Comparison of ENCODE assay signal across 17 cellular contexts in genomic region chr16:88762258-88762870, GRCh38. TPM values are rescaled to one million over a fixed set of nuclear protein-coding genes. Genes with fewer than 3 reads are reported as not detected.
DNase-seq lines count a peak whose midpoint lies in the region; ATAC-seq, FAIRE-seq and TF ChIP-seq lines count a peak whose summit lies in the region.
"Had no signal": no experiment of that assay in that cellular context is flagged by ENCODE, and none has a peak within 500 bp of the region (broad histone marks: within the 10 kb centered on the region; RNA-seq: fewer than 3 reads in every experiment).

No MANE protein-coding gene starts in this region.

- H3K4me3 ChIP-seq in K562 (no peak overlapping the region), trophoblast cell (ENCODE audit: low read depth, low read length) (no peak overlapping the region)
- H3K4me3 ChIP-seq: left lung, right atrium auricular region had no signal

- H3K4me3 Mint-ChIP-seq in Calu3 (ENCODE audit: low read depth, unreplicated experiment), result peak overlapping the region; percentile 43
- H3K4me3 Mint-ChIP-seq: activated naive CD8-positive, alpha-beta T cell treated with anti-CD3 and anti-CD28 coated beads, Interleukin-2, amount 50 U/mL, for 24 hours; CD8-positive, alpha-beta memory T cell; stimulated activated memory B cell treated with anti-CD40 and anti-IgM and Interleukin-4, amounts not matched to agents 10 μg/mL and 1 μg/mL and 100 μg/mL, for 72 hours had no signal

- TF ChIP-seq CTCF in Calu3 (IDR thresholded peaks at IDR 0.05; ENCODE audit: unreplicated experiment) (no peak), K562 (IDR thresholded peaks at IDR 0.05 in 2 of 3, conservative IDR thresholded peaks at IDR 0.05 in 1 of 3; ENCODE audit: insufficient read depth in 2 of 3, low read depth in 1 of 3, low read length in 3 of 3) (no peak)

- H4K12ac ChIP-seq in trophoblast cell (ENCODE audit: low read depth, low read length), result no peak overlapping the region

- H2BK12ac ChIP-seq in trophoblast cell (ENCODE audit: low read length), result peak overlapping the region; percentile 2

- H3K79me1 ChIP-seq in trophoblast cell (ENCODE audit: low read length), result peaks cover 19% of the 10 kb centered on the region

- no peak overlapping the region for H3K27ac ChIP-seq in K562 (ENCODE audit: extremely low read depth, low read depth, low read length)
- no peak overlapping the region for H3K27ac ChIP-seq in trophoblast cell (ENCODE audit: low read depth, low read length)
- H3K27ac ChIP-seq: right atrium auricular region had no signal

- H3K4me2 ChIP-seq in K562 (ENCODE audit: insufficient read depth, low read length) (no peak overlapping the region), trophoblast cell (ENCODE audit: low read length) (no peak overlapping the region)
- H3K4me2 ChIP-seq: SK-N-SH had no signal

- H3K4me1 ChIP-seq in K562 (replicated peaks in 1 of 2; ENCODE audit: control insufficient read depth in 2 of 2, insufficient read depth in 2 of 2, low read length in 2 of 2) (peaks cover 26 to 96% of the 10 kb centered on the region in 2 experiments), trophoblast cell (ENCODE audit: control insufficient read depth in 1 of 2, insufficient read depth in 2 of 2, low read length in 2 of 2) (peaks cover 51 to 64% of the 10 kb centered on the region in 2 experiments)

- peak overlapping the region in 1 of 2 experiments; percentile 65; a peak in 2 of 4 replicates for H3K9ac ChIP-seq in K562 (ENCODE audit: insufficient read depth in 1 of 2, low read depth in 2 of 2, low read length in 2 of 2)
- no peak overlapping the region for H3K9ac ChIP-seq in trophoblast cell (ENCODE audit: low read length)
- H3K9ac ChIP-seq: SK-N-SH had no signal

- peaks cover 58% of the 10 kb centered on the region for H3K4me1 Mint-ChIP-seq in Calu3 (ENCODE audit: low read depth, unreplicated experiment)

- peaks cover 95% of the 10 kb centered on the region for H3K36me3 ChIP-seq in K562 (ENCODE audit: control insufficient read depth, insufficient read depth, low read length)
- peaks cover 7% of the 10 kb centered on the region in 2 experiments for H3K36me3 ChIP-seq in trophoblast cell (ENCODE audit: control insufficient read depth in 1 of 2, insufficient read depth in 2 of 2, low read length in 2 of 2)
- H3K36me3 ChIP-seq: right atrium auricular region had no signal

- 84% methylated on average over 12 of the region's 16 CpGs for WGBS in K562 (ENCODE audit: insufficient coverage, low coverage, missing lambda C conversion rate)
- WGBS in trophoblast cell (ENCODE audit: extremely low coverage, insufficient coverage, insufficient read length), result no CpG with 5 or more reads among the region's 16 CpGs

- no TSS peak for BruUV-seq in Calu3 (replicated peaks; lab: Mats Ljungman, UMichigan)
- BruUV-seq in K562 (replicated peaks; lab: Mats Ljungman, UMichigan), result no TSS peak

- H3K9me1 ChIP-seq in K562 (ENCODE audit: control insufficient read depth, insufficient read depth, low read length), result peaks cover 39% of the 10 kb centered on the region

- POLR2A ChIA-PET in K562 (lab: Yijun Ruan, JAX), result interaction anchor here (0.5 to 5.6 kb wide), 10 partner anchors 8 to 98 kb away, joined by 3 to 26 read pairs (median 4); no protein-coding TSS in a partner anchor

- no peak overlapping the region for H4K91ac ChIP-seq in trophoblast cell (ENCODE audit: low read depth, low read length)

- H2AFZ ChIP-seq in K562 (ENCODE audit: low read depth, low read length) (no peak overlapping the region), trophoblast cell (ENCODE audit: insufficient read depth, low read length, poor library complexity) (no peak overlapping the region)

- H2AK5ac ChIP-seq in trophoblast cell (ENCODE audit: low read length), result peak overlapping the region; percentile 64

- no peak overlapping the region for H2BK5ac ChIP-seq in trophoblast cell (ENCODE audit: low read depth, low read length, poor library complexity)

- H3K27me3 ChIP-seq in K562 (ENCODE audit: control insufficient read depth in 2 of 2, insufficient read depth in 2 of 2, low read length in 2 of 2) (no peaks in the 10 kb centered on the region), trophoblast cell (ENCODE audit: insufficient read depth, low read length) (no peaks in the 10 kb centered on the region)
- H3K27me3 ChIP-seq: left lung, right atrium auricular region had no signal

- H3K79me2 ChIP-seq in K562 (ENCODE audit: control insufficient read depth, insufficient read depth, low read length), result peaks cover 100% of the 10 kb centered on the region
- H3K79me2 ChIP-seq in trophoblast cell (ENCODE audit: control insufficient read depth, insufficient read depth, low read length, poor library complexity), result peaks cover 15% of the 10 kb centered on the region

- no peak for TF ChIP-seq POLR2A in K562 (conservative IDR thresholded peaks at IDR 0.05)

- H3K36me3 Mint-ChIP-seq in Calu3 (ENCODE audit: insufficient read depth, unreplicated experiment), result peaks cover 46% of the 10 kb centered on the region

- H4K20me1 ChIP-seq in K562 (replicated peaks; ENCODE audit: control insufficient read depth, insufficient read depth, low read length), result peaks cover 84% of the 10 kb centered on the region

- H3K9me3 ChIP-seq in K562 (replicated peaks; ENCODE audit: control insufficient read depth, insufficient read depth, low read depth, low read length) (no peaks in the 10 kb centered on the region), trophoblast cell (ENCODE audit: insufficient read depth, low read depth, low read length) (peaks cover 6% of the 10 kb centered on the region)
- H3K9me3 ChIP-seq: left lung, right atrium auricular region, SK-N-SH had no signal

- DNase-seq in Calu3 (no peak), K562 (ENCODE audit: extremely low read depth in 1 of 4, low spot score in 3 of 4) (no peak), trophoblast cell (no peak), activated gamma-delta T cell (lab: John Stamatoyannopoulos, UW) (no peak)
- DNase-seq: activated CD4-positive, CD25-positive, alpha-beta regulatory T cell treated with anti-CD3 and anti-CD28 coated beads, Interleukin-2, amount 50 U/mL, for 72 hours; activated naive CD8-positive, alpha-beta T cell treated with anti-CD3 and anti-CD28 coated beads, Interleukin-2, amount 50 U/mL, for 24 hours; CD8-positive, alpha-beta memory T cell; left lung; NCI-H146; NCI-H2227 treated with DMSO at 0.1 percent for 48 hours; nucleus accumbens; SK-N-SH; T1000 had no signal

- peak overlapping the region; percentile 68 for H3K18ac ChIP-seq in trophoblast cell (ENCODE audit: low read length)

- no peak overlapping the region for H3K27ac Mint-ChIP-seq in Calu3 (ENCODE audit: unreplicated experiment)
- H3K27ac Mint-ChIP-seq: activated naive CD8-positive, alpha-beta T cell treated with anti-CD3 and anti-CD28 coated beads, Interleukin-2, amount 50 U/mL, for 24 hours; stimulated activated memory B cell treated with anti-CD40 and anti-IgM and Interleukin-4, amounts not matched to agents 10 μg/mL and 1 μg/mL and 100 μg/mL, for 72 hours had no signal

- H2BK120ac ChIP-seq in trophoblast cell (ENCODE audit: insufficient read depth, low read length, poor library complexity), result no peak overlapping the region

- H3K14ac ChIP-seq in trophoblast cell (ENCODE audit: low read length), result peak overlapping the region; percentile 24

- in situ Hi-C loops in K562 (cut with MboI), result no loop called here

- H3K27me3 Mint-ChIP-seq in Calu3 (ENCODE audit: unreplicated experiment), result no peaks in the 10 kb centered on the region
- H3K27me3 Mint-ChIP-seq: activated naive CD8-positive, alpha-beta T cell treated with anti-CD3 and anti-CD28 coated beads, Interleukin-2, amount 50 U/mL, for 24 hours; CD8-positive, alpha-beta memory T cell; stimulated activated memory B cell treated with anti-CD40 and anti-IgM and Interleukin-4, amounts not matched to agents 10 μg/mL and 1 μg/mL and 100 μg/mL, for 72 hours had no signal

- no peak overlapping the region for H3K23ac ChIP-seq in trophoblast cell (ENCODE audit: low read length)

- no peaks in the 10 kb centered on the region for H3K9me3 Mint-ChIP-seq in Calu3 (ENCODE audit: low read depth, unreplicated experiment)
- H3K9me3 Mint-ChIP-seq: activated naive CD8-positive, alpha-beta T cell treated with anti-CD3 and anti-CD28 coated beads, Interleukin-2, amount 50 U/mL, for 24 hours; CD8-positive, alpha-beta memory T cell had no signal

- H4K8ac ChIP-seq in trophoblast cell (ENCODE audit: low read depth, low read length), result no peak overlapping the region

- peak overlapping the region; percentile 54 for H3K4ac ChIP-seq in trophoblast cell (ENCODE audit: low read depth, low read length)

- no peak for TF ChIP-seq EP300 in K562 (IDR thresholded peaks at IDR 0.05; ENCODE audit: low read length)

- intact Hi-C loops in Calu3 (cut with micrococcal nuclease; ENCODE audit: unreplicated experiment) (no loop called here), K562 (cut with micrococcal nuclease) (no loop called here)

- no peak for FAIRE-seq in K562 (lab: Jason Lieb, UNC)

- TF ChIP-seq RAD21 in K562 (CRISPR knock-in tag; conservative IDR thresholded peaks at IDR 0.05 in 1 of 2, IDR thresholded peaks at IDR 0.05 in 1 of 2), result no peak

- CTCF ChIA-PET in Calu3 (lab: Charles Lee), result interaction anchor here (0.6 to 4.8 kb wide), 7 partner anchors 10 to 454 kb away, joined by 3 to 26 read pairs (median 5); no protein-coding TSS in a partner anchor
- CTCF ChIA-PET in K562 (lab: Yijun Ruan, JAX; ENCODE audit: low intra/inter-chr PET ratio), result no interaction called here

- ATAC-seq in K562 (no peak), GM19023 (IDR thresholded peaks at IDR 0.05; ENCODE audit: unreplicated experiment) (no peak), HG03469 (IDR thresholded peaks at IDR 0.05; ENCODE audit: unreplicated experiment) (no peak)
- ATAC-seq: activated naive CD8-positive, alpha-beta T cell treated with anti-CD3 and anti-CD28 coated beads, Interleukin-2, amount 50 U/mL, for 24 hours; left lung; stimulated activated memory B cell treated with anti-CD40 and anti-IgM and Interleukin-4, amounts not matched to agents 10 μg/mL and 1 μg/mL and 100 μg/mL, for 72 hours had no signal

RNA-seq across cellular contexts. Expression of gene PIEZO1, which starts 22.7 kb away (rescaled TPM):
- total RNA-seq in Calu3 (2022) (177 and 199 TPM in 2 replicates), K562 (2014; rRNA removed) (213 and 305 TPM in 2 replicates), K562 (2014; rRNA removed; fragmentation: Illumina TruSeq; extraction: Trizol) (44.5 and 45.2 TPM in 2 replicates), K562 (2015; rRNA removed; fragmentation: Illumina TruSeq; extraction: Trizol) (97.9 and 113 TPM in 2 replicates), K562 (2021) (354 and 432 TPM in 2 replicates)
- total RNA-seq in K562 (2011; cell fraction: chromatin; rRNA removed; ENCODE audit: low replicate concordance), result 759 and 2,233 TPM in 2 replicates
- 1,565 and 1,591 TPM in 2 replicates for total RNA-seq in K562 (2011; cell fraction: nucleolus; rRNA removed)
- total RNA-seq in K562 (2011; cell fraction: nucleoplasm; rRNA removed), result 1,027 and 1,219 TPM in 2 replicates
- polyA plus RNA-seq in K562 (2011; rRNA removed) (131 and 170 TPM in 2 replicates), K562 (2014; fragmentation: Illumina TruSeq; extraction: Trizol) (146 and 201 TPM in 2 replicates), K562 (2014; fragmentation: Nextera tagmentation; extraction: Ambion mirVana) (1 to 10 TPM; 3.6 to 9.6 TPM), K562 (2014; rRNA removed) (319 and 383 TPM in 2 replicates)
- polyA plus RNA-seq in K562 (2011; cell fraction: cytosol; rRNA removed), result 143 and 281 TPM in 2 replicates
- 1,334 and 2,777 TPM in 2 replicates for polyA plus RNA-seq in K562 (2011; cell fraction: nucleus; rRNA removed)
- polyA plus RNA-seq in K562 (2012), result 266 and 440 TPM in 2 replicates
- polyA minus RNA-seq in K562 (2011; rRNA and poly(A)+ RNA removed), result 56.6 and 97.2 TPM in 2 replicates
- 155 and 200 TPM in 2 replicates for polyA minus RNA-seq in K562 (2011; cell fraction: cytosol; rRNA and poly(A)+ RNA removed)
- 321 and 450 TPM in 2 replicates for polyA minus RNA-seq in K562 (2011; cell fraction: nucleus; rRNA and poly(A)+ RNA removed)
- 77.3 and 84.7 TPM in 2 replicates for polyA plus RNA-seq in trophoblast cell (2013)

RNA-seq across cellular contexts. Expression of gene CDT1, which starts 41.2 kb away (rescaled TPM):
- total RNA-seq in Calu3 (2022) (74.8 and 82.5 TPM in 2 replicates), K562 (2014; rRNA removed) (114 and 119 TPM in 2 replicates), K562 (2014; rRNA removed; fragmentation: Illumina TruSeq; extraction: Trizol) (3.4 and 4.4 TPM in 2 replicates), K562 (2015; rRNA removed; fragmentation: Illumina TruSeq; extraction: Trizol) (14.4 and 17.9 TPM in 2 replicates), K562 (2021) (173 and 178 TPM in 2 replicates)
- 14.1 and 55.6 TPM in 2 replicates for total RNA-seq in K562 (2011; cell fraction: chromatin; rRNA removed; ENCODE audit: low replicate concordance)
- total RNA-seq in K562 (2011; cell fraction: nucleolus; rRNA removed), result 67.5 and 87.8 TPM in 2 replicates
- total RNA-seq in K562 (2011; cell fraction: nucleoplasm; rRNA removed), result 29.4 and 38.8 TPM in 2 replicates
- polyA plus RNA-seq in K562 (2011; rRNA removed) (14.2 and 29.4 TPM in 2 replicates), K562 (2014; fragmentation: Illumina TruSeq; extraction: Trizol) (9.3 and 47.1 TPM in 2 replicates), K562 (2014; fragmentation: Nextera tagmentation; extraction: Ambion mirVana) (1 to 10 TPM in 1 of 2 experiments, under 1 TPM in 1; 0.92 to 1.6 TPM), K562 (2014; rRNA removed) (53.6 and 65.8 TPM in 2 replicates)
- 48.5 and 101 TPM in 2 replicates for polyA plus RNA-seq in K562 (2011; cell fraction: cytosol; rRNA removed)
- polyA plus RNA-seq in K562 (2011; cell fraction: nucleus; rRNA removed), result 38.4 and 58.3 TPM in 2 replicates
- 68.4 and 200 TPM in 2 replicates for polyA plus RNA-seq in K562 (2012)
- polyA minus RNA-seq in K562 (2011; rRNA and poly(A)+ RNA removed), result 9.8 and 10.4 TPM in 2 replicates
- 102 and 178 TPM in 2 replicates for polyA minus RNA-seq in K562 (2011; cell fraction: cytosol; rRNA and poly(A)+ RNA removed)
- 25.2 and 25.9 TPM in 2 replicates for polyA minus RNA-seq in K562 (2011; cell fraction: nucleus; rRNA and poly(A)+ RNA removed)
- polyA plus RNA-seq in trophoblast cell (2013), result 19.4 and 19.8 TPM in 2 replicates

RNA-seq across cellular contexts. Expression of gene APRT, which starts 49.4 kb away (rescaled TPM):
- total RNA-seq in Calu3 (2022) (203 and 207 TPM in 2 replicates), K562 (2014; rRNA removed) (409 and 555 TPM in 2 replicates), K562 (2014; rRNA removed; fragmentation: Illumina TruSeq; extraction: Trizol) (86.2 and 129 TPM in 2 replicates), K562 (2015; rRNA removed; fragmentation: Illumina TruSeq; extraction: Trizol) (213 and 224 TPM in 2 replicates), K562 (2021) (340 and 359 TPM in 2 replicates)
- 35.4 and 135 TPM in 2 replicates for total RNA-seq in K562 (2011; cell fraction: chromatin; rRNA removed; ENCODE audit: low replicate concordance)
- total RNA-seq in K562 (2011; cell fraction: nucleolus; rRNA removed), result 138 and 183 TPM in 2 replicates
- 82.7 and 89.3 TPM in 2 replicates for total RNA-seq in K562 (2011; cell fraction: nucleoplasm; rRNA removed)
- polyA plus RNA-seq in K562 (2011; rRNA removed) (146 and 234 TPM in 2 replicates), K562 (2014; fragmentation: Illumina TruSeq; extraction: Trizol) (94.4 and 200 TPM in 2 replicates), K562 (2014; fragmentation: Nextera tagmentation; extraction: Ambion mirVana) (100 to 1,000 TPM in 1 of 2 experiments, 10 to 100 TPM in 1; 41.7 to 116 TPM), K562 (2014; rRNA removed) (354 and 422 TPM in 2 replicates)
- polyA plus RNA-seq in K562 (2011; cell fraction: cytosol; rRNA removed), result 130 and 287 TPM in 2 replicates
- 161 and 192 TPM in 2 replicates for polyA plus RNA-seq in K562 (2011; cell fraction: nucleus; rRNA removed)
- 290 and 337 TPM in 2 replicates for polyA plus RNA-seq in K562 (2012)
- 17.6 and 29.0 TPM in 2 replicates for polyA minus RNA-seq in K562 (2011; rRNA and poly(A)+ RNA removed)
- polyA minus RNA-seq in K562 (2011; cell fraction: cytosol; rRNA and poly(A)+ RNA removed), result 127 and 142 TPM in 2 replicates
- 49.9 and 62.3 TPM in 2 replicates for polyA minus RNA-seq in K562 (2011; cell fraction: nucleus; rRNA and poly(A)+ RNA removed)
- polyA plus RNA-seq in trophoblast cell (2013), result 95.8 and 96.2 TPM in 2 replicates

RNA-seq across cellular contexts. Expression of gene CTU2, which starts 56.1 kb away (rescaled TPM):
- total RNA-seq in Calu3 (2022) (39.5 and 49.1 TPM in 2 replicates), K562 (2014; rRNA removed) (55.4 and 68.9 TPM in 2 replicates), K562 (2014; rRNA removed; fragmentation: Illumina TruSeq; extraction: Trizol) (7.2 and 11.9 TPM in 2 replicates), K562 (2015; rRNA removed; fragmentation: Illumina TruSeq; extraction: Trizol) (41.1 and 49.2 TPM in 2 replicates), K562 (2021) (105 and 106 TPM in 2 replicates)
- total RNA-seq in K562 (2011; cell fraction: chromatin; rRNA removed; ENCODE audit: low replicate concordance), result 45.3 and 159 TPM in 2 replicates
- 114 and 148 TPM in 2 replicates for total RNA-seq in K562 (2011; cell fraction: nucleolus; rRNA removed)
- total RNA-seq in K562 (2011; cell fraction: nucleoplasm; rRNA removed), result 48.7 and 66.7 TPM in 2 replicates
- polyA plus RNA-seq in K562 (2011; rRNA removed) (23.2 and 30.1 TPM in 2 replicates), K562 (2014; fragmentation: Illumina TruSeq; extraction: Trizol) (17.7 and 46.9 TPM in 2 replicates), K562 (2014; fragmentation: Nextera tagmentation; extraction: Ambion mirVana) (1 to 10 TPM; 1.3 to 3.0 TPM), K562 (2014; rRNA removed) (63.4 and 76.6 TPM in 2 replicates)
- polyA plus RNA-seq in K562 (2011; cell fraction: cytosol; rRNA removed), result 40.2 and 96.8 TPM in 2 replicates
- polyA plus RNA-seq in K562 (2011; cell fraction: nucleus; rRNA removed), result 102 and 136 TPM in 2 replicates
- polyA plus RNA-seq in K562 (2012), result 34.1 and 51.7 TPM in 2 replicates
- polyA minus RNA-seq in K562 (2011; rRNA and poly(A)+ RNA removed), result 9.4 and 14.4 TPM in 2 replicates
- 48.0 and 51.1 TPM in 2 replicates for polyA minus RNA-seq in K562 (2011; cell fraction: cytosol; rRNA and poly(A)+ RNA removed)
- polyA minus RNA-seq in K562 (2011; cell fraction: nucleus; rRNA and poly(A)+ RNA removed), result 40.7 and 44.1 TPM in 2 replicates
- 25.4 and 28.4 TPM in 2 replicates for polyA plus RNA-seq in trophoblast cell (2013)

RNA-seq across cellular contexts. Expression of gene RNF166, which starts 56.2 kb away (rescaled TPM):
- total RNA-seq in Calu3 (2022) (33.3 and 34.3 TPM in 2 replicates), K562 (2014; rRNA removed) (46.9 and 61.6 TPM in 2 replicates), K562 (2014; rRNA removed; fragmentation: Illumina TruSeq; extraction: Trizol) (6.1 and 7.3 TPM in 2 replicates), K562 (2015; rRNA removed; fragmentation: Illumina TruSeq; extraction: Trizol) (19.5 and 22.3 TPM in 2 replicates), K562 (2021) (60.3 and 61.2 TPM in 2 replicates)
- 58.8 and 182 TPM in 2 replicates for total RNA-seq in K562 (2011; cell fraction: chromatin; rRNA removed; ENCODE audit: low replicate concordance)
- 89.5 and 92.7 TPM in 2 replicates for total RNA-seq in K562 (2011; cell fraction: nucleolus; rRNA removed)
- total RNA-seq in K562 (2011; cell fraction: nucleoplasm; rRNA removed), result 60.1 and 64.4 TPM in 2 replicates
- polyA plus RNA-seq in K562 (2011; rRNA removed) (26.5 and 37.4 TPM in 2 replicates), K562 (2014; fragmentation: Illumina TruSeq; extraction: Trizol) (12.7 and 27.9 TPM in 2 replicates), K562 (2014; fragmentation: Nextera tagmentation; extraction: Ambion mirVana) (under 1 TPM; 0.56 to 0.96 TPM), K562 (2014; rRNA removed) (59.4 and 65.6 TPM in 2 replicates)
- polyA plus RNA-seq in K562 (2011; cell fraction: cytosol; rRNA removed), result 37.8 and 90.9 TPM in 2 replicates
- 118 and 185 TPM in 2 replicates for polyA plus RNA-seq in K562 (2011; cell fraction: nucleus; rRNA removed)
- 23.8 and 39.8 TPM in 2 replicates for polyA plus RNA-seq in K562 (2012)
- 7.0 and 12.0 TPM in 2 replicates for polyA minus RNA-seq in K562 (2011; rRNA and poly(A)+ RNA removed)
- 41.2 and 44.5 TPM in 2 replicates for polyA minus RNA-seq in K562 (2011; cell fraction: cytosol; rRNA and poly(A)+ RNA removed)
- 33.4 and 39.2 TPM in 2 replicates for polyA minus RNA-seq in K562 (2011; cell fraction: nucleus; rRNA and poly(A)+ RNA removed)
- 8.7 and 8.8 TPM in 2 replicates for polyA plus RNA-seq in trophoblast cell (2013)
